17 cellular contexts compared by ENCODE assay signal in the genomic region with DNA sequence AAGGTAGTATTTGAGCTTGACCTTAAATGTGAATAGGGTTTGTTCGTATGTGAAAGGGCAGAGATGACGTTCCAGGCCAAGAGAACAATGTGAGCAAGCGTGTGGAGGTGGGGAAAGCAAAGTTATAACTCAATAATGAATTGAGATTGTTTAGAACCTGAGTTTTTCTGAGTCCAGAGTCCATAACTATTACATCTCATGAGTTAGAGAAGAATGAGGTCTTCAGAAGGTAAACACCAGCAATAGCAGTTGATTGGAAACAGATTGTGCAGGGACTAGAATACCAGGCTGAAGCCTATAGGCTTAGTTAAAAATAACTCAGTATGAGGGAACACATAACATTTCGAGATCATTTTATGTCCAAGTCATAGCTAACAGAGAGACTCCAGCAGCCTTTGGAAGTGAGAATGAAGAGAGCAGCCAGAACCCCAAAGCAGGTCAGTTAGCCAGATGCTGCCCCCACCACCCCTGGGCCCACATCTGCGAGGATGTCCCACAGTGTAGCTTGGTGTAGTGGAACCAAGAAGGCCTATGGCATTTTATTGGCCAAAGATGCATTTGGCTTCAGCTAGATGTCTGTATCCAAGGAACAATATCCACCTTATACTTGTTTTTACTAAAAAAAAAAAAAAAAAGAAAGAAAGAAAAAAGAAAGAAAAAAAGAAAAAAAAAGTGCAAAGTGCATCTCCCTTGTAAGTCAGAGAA.
DNase-seq lines count a peak whose midpoint lies in the region; ATAC-seq and TF ChIP-seq lines count a peak whose summit lies in the region.
"Had no signal": no experiment of that assay in that cellular context is flagged by ENCODE, and none has a peak within 500 bp of the region (broad histone marks: within the 10 kb centered on the region; RNA-seq: fewer than 3 reads in every experiment).

No MANE protein-coding gene starts in this region.

- WGBS in mesendoderm (ENCODE audit: extremely low coverage, insufficient coverage, low lambda C conversion rate) = no CpG with 5 or more reads among the region's 5 CpGs
- WGBS in adrenal gland, 4 donors = 75 to 78% (median 77%) methylated on average over 4 to 5 of the region's 5 CpGs

- H3K79me2 ChIP-seq in PC-3 (ENCODE audit: low read length) = no peaks in the 10 kb centered on the region
- H3K79me2 ChIP-seq in mesendoderm (ENCODE audit: control insufficient read depth, insufficient read depth, low read length) = no peaks in the 10 kb centered on the region

- H2BK120ac ChIP-seq in mesendoderm (ENCODE audit: low read depth, low read length) = no peak overlapping the region

- no peaks in the 10 kb centered on the region for H3F3A ChIP-seq in PC-3 (ENCODE audit: low read length, unreplicated experiment)

- no TSS peak for BruUV-seq in PC-3 (replicated peaks; lab: Mats Ljungman, UMichigan)

- ATAC-seq in PC-3 = peak; percentile 39
- peak; percentile 42 for ATAC-seq in esophagus mucosa
- ATAC-seq in GM19035 (IDR thresholded peaks at IDR 0.05; ENCODE audit: unreplicated experiment) = no peak
- ATAC-seq: stimulated activated naive CD8-positive, alpha-beta T cell treated with anti-CD3 and anti-CD28 coated beads, Interleukin-15, Interleukin-2, amounts not matched to agents 100 U/mL and 50 U/mL, for 24 hours; T-helper 17 cell had no signal

- H3K9ac ChIP-seq in PC-3 (ENCODE audit: low read length) (peak overlapping the region; percentile 47), mesendoderm (ENCODE audit: low read length) (no peak overlapping the region)

- DNase-seq in AG09319 (ENCODE audit: extremely low read depth, low read depth) (peak; percentile 48), PC-3 (peak; percentile 22), mesendoderm (no peak), foreskin melanocyte (no peak), adrenal gland (no peak)
- DNase-seq in effector CD4-positive, alpha-beta T cell = no peak
- DNase-seq: activated B cell treated with CpG ODN at 0.5 μM for 24 hours; activated CD8-positive, alpha-beta memory T cell treated with anti-CD3 and anti-CD28 coated beads for 24 hours; CD4-positive, alpha-beta T cell; DMS79 treated with DMSO at 0.1 percent for 48 hours; NCI-H1436 treated with DMSO at 0.1 percent for 48 hours; NK-92 treated with Interleukin-12 subunit alpha and Interleukin-12 subunit beta, amount 100 ng/mL, for 24 hours; stimulated activated CD4-positive, alpha-beta T cell treated with anti-CD3 and anti-CD28 coated beads, Interleukin-15, amount 100 ng/mL, for 24 hours; stimulated activated naive CD8-positive, alpha-beta T cell treated with anti-CD3 and anti-CD28 coated beads, Interleukin-15, Interleukin-2, amounts not matched to agents 100 U/mL and 50 U/mL, for 24 hours; T-helper 17 cell had no signal

- H3K36me3 ChIP-seq in PC-3 (ENCODE audit: low read depth, low read length) (no peaks in the 10 kb centered on the region), mesendoderm (ENCODE audit: control insufficient read depth, insufficient read depth, low read length) (no peaks in the 10 kb centered on the region), adrenal gland (replicated peaks in 1 of 2) (no peaks in the 10 kb centered on the region)

- H3K4me2 ChIP-seq in PC-3 (ENCODE audit: low read length) (peak overlapping the region; percentile 58), mesendoderm (ENCODE audit: low read length) (no peak overlapping the region)

- H3K23ac ChIP-seq in mesendoderm (ENCODE audit: low read length) = no peak overlapping the region

- peak overlapping the region; percentile 67 for H3K56ac ChIP-seq in mesendoderm (ENCODE audit: low read length)

- CTCF ChIA-PET in PC-3 (lab: Charles Lee) = interaction anchor here (0.9 kb wide), 1 partner anchor 20 kb away, joined by 3 read pairs; no protein-coding TSS in a partner anchor

- H3K9me3 ChIP-seq in PC-3 (ENCODE audit: low read length) (no peaks in the 10 kb centered on the region), adrenal gland (replicated peaks in 1 of 3) (no peaks in the 10 kb centered on the region)

- H3K27me3 ChIP-seq in PC-3 (ENCODE audit: low read length) (no peaks in the 10 kb centered on the region), mesendoderm (ENCODE audit: insufficient read depth, low read length, poor library complexity) (no peaks in the 10 kb centered on the region), adrenal gland (no peaks in the 10 kb centered on the region)

- H2AK5ac ChIP-seq in mesendoderm (ENCODE audit: low read length) = peak overlapping the region; percentile 78

- H3K4me3 ChIP-seq in PC-3 (ENCODE audit: low read length) (no peak overlapping the region), mesendoderm (ENCODE audit: low read length) (no peak overlapping the region), adrenal gland (no peak overlapping the region)

- H3K9me2 ChIP-seq in PC-3 (replicated peaks; ENCODE audit: low read length) = no peaks in the 10 kb centered on the region

- TF ChIP-seq POLR2A in adrenal gland (IDR thresholded peaks at IDR 0.05) = no peak

- no peak overlapping the region for H2BK15ac ChIP-seq in mesendoderm (replicated peaks; ENCODE audit: low read depth)

- POLR2A ChIA-PET in PC-3 (lab: Charles Lee; ENCODE audit: unreplicated experiment) = no interaction called here

- intact Hi-C loops in PC-3 (cut with micrococcal nuclease) (loop anchor here (1.0 to 10.0 kb wide), 5 partner anchors 13 to 119 kb away; no protein-coding TSS in a partner anchor), adrenal gland (cut with DNase I) (no loop called here)

- peak overlapping the region; percentile 39 for H3K18ac ChIP-seq in mesendoderm (ENCODE audit: low read length)

- TF ChIP-seq CTCF in AG09319 (IDR thresholded peaks at IDR 0.05; ENCODE audit: low read depth, low read length) (no peak), PC-3 (conservative IDR thresholded peaks at IDR 0.05; ENCODE audit: low read depth, low read length) (no peak), adrenal gland (IDR thresholded peaks at IDR 0.05) (no peak)

- no peaks in the 10 kb centered on the region for H3K79me1 ChIP-seq in mesendoderm (ENCODE audit: low read length)

- peaks cover 38% of the 10 kb centered on the region for H3K4me1 ChIP-seq in PC-3 (ENCODE audit: insufficient read depth, low read length)
- H3K4me1 ChIP-seq in mesendoderm (ENCODE audit: control insufficient read depth, low read depth, low read length) = peaks cover 9% of the 10 kb centered on the region
- H3K4me1 ChIP-seq in adrenal gland (replicated peaks in 1 of 2) = no peaks in the 10 kb centered on the region

- H2AFZ ChIP-seq in PC-3 (ENCODE audit: low read length) = no peak overlapping the region

- H3K4ac ChIP-seq in mesendoderm (ENCODE audit: low read depth, low read length) = no peak overlapping the region

- no peak overlapping the region for H4K5ac ChIP-seq in mesendoderm (ENCODE audit: low read length)

- H2BK5ac ChIP-seq in mesendoderm (ENCODE audit: low read length) = peak overlapping the region; percentile 78

- no peaks in the 10 kb centered on the region for H4K20me1 ChIP-seq in PC-3 (ENCODE audit: low read length)

- H3K27ac ChIP-seq in PC-3 (ENCODE audit: low read length) (peak overlapping the region; percentile 80), mesendoderm (ENCODE audit: low read depth, low read length) (peak overlapping the region; percentile 17), adrenal gland (no peak overlapping the region)

- no peak overlapping the region for H4K8ac ChIP-seq in mesendoderm (ENCODE audit: low read depth, low read length)

Comparison
In these comparisons a context has a peak if more than half of its experiments do, and no peak if none do; other contexts are left out.
1. DNase-seq: peak in AG09319 (single experiment) and PC-3 (single experiment); none in mesendoderm (single experiment), effector CD4-positive, alpha-beta T cell (single experiment), foreskin melanocyte (single experiment) and adrenal gland (0 of 7).
2. H3K27ac ChIP-seq: peak in PC-3 (single experiment) and mesendoderm (single experiment); none in adrenal gland (0 of 5).